ENCODE assay signal across 2 cellular contexts in genomic region chr16:5016967-5017677, GRCh38.
A peak's percentile ranks its signal among the peaks of the same experiment; 100 is the strongest.
TF ChIP-seq lines count a peak whose summit lies in the region.

No MANE protein-coding gene starts in this region.

TF ChIP-seq in HepG2, 621 proteins besides CTCF, POLR2A, EP300 and RAD21:
- peak; percentile 97 for TF ChIP-seq ZNF329 (CRISPR knock-in tag; IDR thresholded peaks at IDR 0.05; ENCODE audit: low read depth)
- no peak for TF ChIP-seq ISX (CRISPR knock-in tag; conservative IDR thresholded peaks at IDR 0.05)

TF ChIP-seq in GM12891, 5 proteins besides CTCF, POLR2A, EP300 and RAD21:
- no peak for TF ChIP-seq TAF1 (IDR thresholded peaks at IDR 0.05; ENCODE audit: low read depth, low read length)
- TF ChIP-seq PAX5 (IDR thresholded peaks at IDR 0.05; ENCODE audit: insufficient read depth, low read length, severe bottlenecking) = no peak
- no peak for TF ChIP-seq POLR2AphosphoS5 (IDR thresholded peaks at IDR 0.05; ENCODE audit: low read depth, low read length)
TF ChIP-seq in GM12891: peak in this region for 0.
